Comparison of ENCODE assay signal across 13 cellular contexts in the genomic region with DNA sequence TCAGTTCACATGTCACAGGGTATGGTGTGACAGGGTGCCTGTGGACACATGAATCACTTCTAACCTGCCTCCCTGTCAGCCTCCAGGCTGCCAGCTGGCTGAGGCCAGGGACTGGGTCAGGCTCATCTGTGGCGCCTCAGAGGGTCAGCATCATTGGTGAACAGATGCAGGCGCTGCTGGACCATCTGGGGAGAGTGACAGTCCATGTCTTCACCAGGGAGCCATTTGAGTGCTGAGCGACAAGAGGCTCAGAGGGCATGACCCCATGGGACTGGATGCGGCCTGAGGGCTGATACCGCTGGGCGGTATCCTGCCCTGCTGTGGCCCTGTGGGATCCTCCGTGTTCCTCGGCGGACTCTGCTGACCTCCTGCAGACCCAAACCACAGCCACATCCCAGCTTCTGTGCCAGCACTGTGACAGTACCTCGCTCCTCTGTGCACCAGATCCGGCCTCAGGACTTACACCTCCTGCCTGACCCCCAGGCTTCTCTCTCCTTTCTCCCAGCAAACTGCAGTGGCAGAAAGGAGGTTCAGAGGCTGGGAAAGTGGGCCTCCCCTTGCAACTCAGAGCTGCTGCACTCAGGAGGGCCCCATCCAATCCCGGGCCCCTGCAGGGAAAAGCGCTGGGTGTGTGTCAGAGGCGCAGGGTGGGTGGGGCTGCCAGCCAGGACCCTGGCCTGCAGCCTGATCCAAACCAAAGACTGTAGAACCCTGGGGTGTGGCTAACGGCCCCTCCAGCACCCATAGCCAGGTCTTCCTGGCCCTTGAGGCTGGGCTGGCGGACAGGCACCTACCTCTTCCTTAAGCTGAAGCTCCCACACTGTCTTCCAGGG. TPM values are rescaled to one million over a fixed set of nuclear protein-coding genes. Genes with fewer than 3 reads are reported as not detected.
DNase-seq lines count a peak whose midpoint lies in the region; ATAC-seq and TF ChIP-seq lines count a peak whose summit lies in the region.
"Had no signal": no experiment of that assay in that cellular context is flagged by ENCODE, and none has a peak within 500 bp of the region (broad histone marks: within the 10 kb centered on the region; RNA-seq: fewer than 3 reads in every experiment).

No MANE protein-coding gene starts in this region.

- H3K9me3 ChIP-seq in adipocyte (ENCODE audit: control insufficient read depth, low read length) (no peaks in the 10 kb centered on the region), cardiac muscle cell (ENCODE audit: low read depth) (no peaks in the 10 kb centered on the region)
- H3K9me3 ChIP-seq: right lobe of liver had no signal

- peak overlapping the region; percentile 57 for H3K4me3 ChIP-seq in adipocyte (ENCODE audit: low read length)
- no peak overlapping the region for H3K4me3 ChIP-seq in cardiac muscle cell
- H3K4me3 ChIP-seq: right lobe of liver had no signal

- H3K27ac ChIP-seq in 22Rv1 (peak overlapping the region; percentile 51), cardiac muscle cell (peak overlapping the region; percentile 50)
- H3K27ac ChIP-seq: right lobe of liver, VCaP had no signal

- peak overlapping the region; percentile 77 for H3K9ac ChIP-seq in adipocyte (ENCODE audit: low read length)

- peaks cover 31% of the 10 kb centered on the region for H3K4me1 ChIP-seq in adipocyte (ENCODE audit: control insufficient read depth, insufficient read depth, low read length)
- H3K4me1 ChIP-seq in cardiac muscle cell (ENCODE audit: low read depth), result no peaks in the 10 kb centered on the region

- ATAC-seq in sciatic nerve (peak; percentile 60), GM18909 (IDR thresholded peaks at IDR 0.05; ENCODE audit: poor library complexity, unreplicated experiment) (no peak), GM18870 (IDR thresholded peaks at IDR 0.05; ENCODE audit: unreplicated experiment) (no peak)

- intact Hi-C loops in sciatic nerve (cut with DNase I), result loop anchor here (5.0 kb wide), 1 partner anchor 1778 kb away; no protein-coding TSS in a partner anchor

- DNase-seq in adipocyte (ENCODE audit: low read depth) (no peak), cardiac muscle cell (ENCODE audit: low read depth in 1 of 2, low spot score in 1 of 2) (no peak), sciatic nerve (ENCODE audit: low spot score) (no peak), NCI-H226 (no peak)
- DNase-seq in activated T-cell treated with anti-CD3 and anti-CD28 coated beads, Interleukin-2, amount 50 U/mL, for 48 hours, result no peak
- DNase-seq: ACHN; activated naive CD4-positive, alpha-beta T cell treated with anti-CD3 and anti-CD28 coated beads for 36 hours; right lobe of liver had no signal

- no peaks in the 10 kb centered on the region for H3K27me3 ChIP-seq in adipocyte (replicated peaks; ENCODE audit: control insufficient read depth, insufficient read depth, low read length)
- H3K27me3 ChIP-seq in cardiac muscle cell, result no peaks in the 10 kb centered on the region
- H3K27me3 ChIP-seq: right lobe of liver had no signal

- H3K36me3 ChIP-seq in adipocyte (ENCODE audit: control insufficient read depth, insufficient read depth, low read length, severe bottlenecking) (peaks cover 48% of the 10 kb centered on the region), cardiac muscle cell (peaks cover 16% of the 10 kb centered on the region)

- TF ChIP-seq CTCF in 22Rv1 (IDR thresholded peaks at IDR 0.05) (no peak), cardiac muscle cell (IDR thresholded peaks at IDR 0.05; ENCODE audit: low read depth, low read length) (no peak)

RNA-seq across cellular contexts. Expression of gene ACTMAP, which starts 10.2 kb away (rescaled TPM):
- total RNA-seq in cardiac muscle cell, result 7.6 and 9.6 TPM in 2 replicates
- polyA plus RNA-seq in cardiac muscle cell, result 30.4 and 40.0 TPM in 2 replicates
- total RNA-seq in sciatic nerve, result 6.1 TPM

RNA-seq across cellular contexts. Expression of gene SNRPA, which starts 10.9 kb away (rescaled TPM):
- total RNA-seq in cardiac muscle cell (158 and 230 TPM in 2 replicates), sciatic nerve (58.3 TPM)
- 145 and 155 TPM in 2 replicates for polyA plus RNA-seq in cardiac muscle cell

RNA-seq across cellular contexts. Expression of gene ITPKC, which starts 23.2 kb away (rescaled TPM):
- total RNA-seq in cardiac muscle cell, result 19.1 and 19.4 TPM in 2 replicates
- 12.5 and 15.4 TPM in 2 replicates for polyA plus RNA-seq in cardiac muscle cell
- 26.2 TPM for total RNA-seq in sciatic nerve

RNA-seq across cellular contexts. Expression of gene COQ8B, which starts 23.4 kb away (rescaled TPM):
- total RNA-seq in cardiac muscle cell, result 82.5 and 90.1 TPM in 2 replicates
- polyA plus RNA-seq in cardiac muscle cell, result 62.6 and 90.6 TPM in 2 replicates
- 45.4 TPM for total RNA-seq in sciatic nerve

RNA-seq across cellular contexts. Expression of gene MIA, which starts 35.2 kb away (rescaled TPM):
- not detected in 2 replicates for total RNA-seq in cardiac muscle cell
- not detected in 2 replicates for polyA plus RNA-seq in cardiac muscle cell
- total RNA-seq in sciatic nerve, result 173 TPM
- total RNA-seq: activated naive CD4-positive, alpha-beta T cell treated with anti-CD3 and anti-CD28 coated beads for 36 hours; LHCN-M2 had no signal
